8 cellular contexts compared by ENCODE assay signal in genomic region chr1:35769759-35770446, GRCh38. TPM values are rescaled to one million over a fixed set of nuclear protein-coding genes. Genes with fewer than 3 reads are reported as not detected.
DNase-seq lines count a peak whose midpoint lies in the region; ATAC-seq and TF ChIP-seq lines count a peak whose summit lies in the region.

CLSPN (minus strand) TSS chr1:35769978; CDS start chr1:35769870, 108 bp downstream.

- no peaks in the 10 kb centered on the region for H3K36me3 ChIP-seq in BJ (ENCODE audit: control insufficient read depth, insufficient read depth, low read length)

- no peak for TF ChIP-seq CTCF in BJ (IDR thresholded peaks at IDR 0.05; ENCODE audit: insufficient read depth, low read depth, low read length)

- H3K4me1 Mint-ChIP-seq in activated CD4-positive, alpha-beta T cell treated with anti-CD3 and anti-CD28 coated beads, Interleukin-2, amount 10 ng/mL, durations not matched to agents 24 days and 14 days: peaks cover 23% of the 10 kb centered on the region

- no peaks in the 10 kb centered on the region for H3K9me3 Mint-ChIP-seq in activated CD4-positive, alpha-beta T cell treated with anti-CD3 and anti-CD28 coated beads, Interleukin-2, amount 10 ng/mL, durations not matched to agents 24 days and 14 days

- peak within 1 kb of the TSS; percentile 93 for H3K4me3 Mint-ChIP-seq in activated CD4-positive, alpha-beta T cell treated with anti-CD3 and anti-CD28 coated beads, Interleukin-2, amount 10 ng/mL, durations not matched to agents 24 days and 14 days

- no peaks in the 10 kb centered on the region for H3K27me3 Mint-ChIP-seq in activated CD4-positive, alpha-beta T cell treated with anti-CD3 and anti-CD28 coated beads, Interleukin-2, amount 10 ng/mL, durations not matched to agents 24 days and 14 days

- DNase-seq in BJ (ENCODE audit: low read depth) (peak; percentile 72), NCI-H526 treated with DMSO at 0.1 percent for 48 hours (lab: John Stamatoyannopoulos, UW) (peak; percentile 96), cortex of kidney (lab: John Stamatoyannopoulos, UW) (peak; percentile 24), left kidney (ENCODE audit: low read depth, low spot score) (peak; percentile 99)
- peak; percentile 98 for DNase-seq in activated CD4-positive, alpha-beta T cell treated with anti-CD3 and anti-CD28 coated beads, Interleukin-2, amount 10 ng/mL, durations not matched to agents 24 days and 14 days
- peak; percentile 96 to 97 for DNase-seq in stimulated activated CD4-positive, alpha-beta T cell treated with anti-CD3 and anti-CD28 coated beads, Interleukin-2, amount 100 ng/mL, for 24 hours

- peak within 1 kb of the TSS; percentile 95 for H3K27ac Mint-ChIP-seq in activated CD4-positive, alpha-beta T cell treated with anti-CD3 and anti-CD28 coated beads, Interleukin-2, amount 10 ng/mL, durations not matched to agents 24 days and 14 days

- CTCF ChIA-PET in BJ (lab: Yijun Ruan, JAX): interaction anchor here (0.7 to 2.9 kb wide), 7 partner anchors 14 to 205 kb away, joined by 3 to 13 read pairs (median 5); no protein-coding TSS in a partner anchor

- H3K4me3 ChIP-seq in BJ (ENCODE audit: low read depth, low read length): peak within 1 kb of the TSS; percentile 58

- ATAC-seq in GM19324 (IDR thresholded peaks at IDR 0.05; ENCODE audit: low FRiP score, unreplicated experiment) (peak; percentile 90), HG03469 (IDR thresholded peaks at IDR 0.05; ENCODE audit: unreplicated experiment) (peak; percentile 70)

- no peaks in the 10 kb centered on the region for H3K27me3 ChIP-seq in BJ (ENCODE audit: control insufficient read depth, insufficient read depth, low read length)

- intact Hi-C loops in activated CD4-positive, alpha-beta T cell treated with anti-CD3 and anti-CD28 coated beads, Interleukin-2, amount 10 ng/mL, durations not matched to agents 24 days and 14 days (cut with micrococcal nuclease): loop anchor here (1.0 to 10.0 kb wide), 6 partner anchors 51 to 918 kb away; partner anchors contain the start of genes C1orf216, KIAA0319L, NCDN and PSMB2

- POLR2A ChIA-PET in BJ (lab: Charles Lee): no interaction called here

- H3K36me3 Mint-ChIP-seq in activated CD4-positive, alpha-beta T cell treated with anti-CD3 and anti-CD28 coated beads, Interleukin-2, amount 10 ng/mL, durations not matched to agents 24 days and 14 days (ENCODE audit: low read depth): peaks cover 3% of the 10 kb centered on the region

RNA-seq across cellular contexts. Expression of gene CLSPN, which starts in this region (rescaled TPM):
- 2.4 and 4.1 TPM in 2 replicates for polyA plus RNA-seq in BJ (2011; rRNA removed)
- 3.5 and 4.0 TPM in 2 replicates for polyA minus RNA-seq in BJ (2011; rRNA and poly(A)+ RNA removed)
- 59.4 and 62.3 TPM in 2 replicates for total RNA-seq in activated CD4-positive, alpha-beta T cell treated with anti-CD3 and anti-CD28 coated beads, Interleukin-2, amount 10 ng/mL, durations not matched to agents 24 days and 14 days

Comparison
In these comparisons a context has a peak if more than half of its experiments do, and no peak if none do; other contexts are left out.
1. Peak in every context shown above with its lines: DNase-seq, ATAC-seq and H3K4me3 ChIP-seq.
2. DNase-seq: peak in every context shown above with its lines; median percentile 99 in left kidney; 98 in activated CD4-positive, alpha-beta T cell treated with anti-CD3 and anti-CD28 coated beads, Interleukin-2, amount 10 ng/mL, durations not matched to agents 24 days and 14 days; 96 in stimulated activated CD4-positive, alpha-beta T cell treated with anti-CD3 and anti-CD28 coated beads, Interleukin-2, amount 100 ng/mL, for 24 hours; 96 in NCI-H526 treated with DMSO at 0.1 percent for 48 hours; 72 in BJ; 24 in cortex of kidney.